Comparison of ENCODE assay signal across 2 cellular contexts in the genomic region with DNA sequence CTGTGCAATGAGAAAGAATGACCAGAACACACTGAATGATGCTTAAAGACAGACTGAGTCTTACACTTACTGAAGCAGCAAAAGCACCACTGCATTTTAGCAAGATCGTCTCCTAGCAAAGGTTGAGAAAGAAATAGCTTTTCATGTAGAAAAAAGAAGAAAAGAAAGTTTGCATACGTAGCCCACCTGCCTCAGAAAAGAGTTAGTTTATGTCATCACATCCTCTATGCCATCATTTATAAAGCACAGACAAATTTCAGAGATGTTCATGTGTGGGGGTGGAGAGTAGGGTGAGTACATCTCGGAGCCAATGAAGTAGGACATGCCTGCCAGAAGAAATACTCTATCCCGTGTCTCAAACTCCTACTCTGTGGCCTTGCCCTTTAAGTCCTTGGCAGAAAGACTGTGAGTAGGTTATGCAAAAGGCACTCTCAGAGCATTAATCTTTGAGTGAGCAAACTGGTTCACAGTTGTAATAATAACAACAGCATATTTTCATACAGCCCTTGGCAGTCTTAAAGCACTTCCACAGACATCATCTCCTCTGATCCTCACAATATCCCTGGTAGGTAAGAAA.
TF ChIP-seq lines count a peak whose summit lies in the region.

No MANE protein-coding gene starts in this region.

TF ChIP-seq in GM12891, 5 proteins besides CTCF, POLR2A, EP300 and RAD21:
- no peak for TF ChIP-seq SPI1 (IDR thresholded peaks at IDR 0.05; ENCODE audit: low read depth, low read length)

TF ChIP-seq in GM12878, 131 proteins besides CTCF, POLR2A, EP300 and RAD21:
- peak; percentile 77 for TF ChIP-seq CREB1 (IDR thresholded peaks at IDR 0.05; ENCODE audit: low read depth)
- TF ChIP-seq JUNB (IDR thresholded peaks at IDR 0.05) = no peak
- peak; percentile 63 for TF ChIP-seq CREM (IDR thresholded peaks at IDR 0.05; ENCODE audit: low read depth)
